In the genomic region with DNA sequence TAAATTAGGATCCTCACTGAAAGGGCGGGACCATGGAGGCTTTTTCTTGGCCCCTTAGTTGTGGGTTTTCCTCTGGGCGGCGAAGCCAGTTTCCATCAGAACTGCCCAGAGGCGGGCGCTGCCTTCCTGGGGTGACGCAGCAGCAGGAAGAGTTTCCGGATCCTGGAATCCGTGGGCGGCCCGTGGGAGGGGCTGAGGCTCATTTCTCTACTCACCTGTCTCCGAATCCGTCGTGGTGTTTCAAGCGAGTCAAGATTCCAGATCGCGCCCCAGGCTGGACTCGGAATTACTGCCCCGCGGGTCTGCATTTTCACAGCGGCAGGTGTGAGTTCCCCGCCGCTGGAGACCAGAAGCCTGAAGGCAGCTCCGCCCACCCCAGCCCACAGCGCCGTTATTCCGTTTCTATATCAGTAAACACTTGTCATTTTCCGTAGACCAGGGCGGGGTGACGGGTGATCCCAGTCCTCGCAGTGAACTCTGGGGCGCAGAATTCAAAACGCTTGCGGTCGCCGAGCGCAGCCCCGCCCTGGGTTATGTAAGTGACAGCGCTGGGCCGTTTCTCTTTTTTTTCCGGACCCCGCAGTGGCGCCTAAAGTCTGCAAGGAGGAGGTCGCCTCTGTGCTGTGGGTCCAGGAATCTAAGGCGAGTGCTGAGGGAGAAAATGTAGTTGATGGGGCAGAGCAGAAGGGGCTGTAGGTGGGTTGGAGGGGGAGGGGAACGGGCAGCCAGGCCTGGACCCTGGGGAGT, we compare ENCODE assay signal across 9 cellular contexts. TPM values are rescaled to one million over a fixed set of nuclear protein-coding genes. Genes with fewer than 3 reads are reported as not detected.
DNase-seq lines count a peak whose midpoint lies in the region; ATAC-seq, FAIRE-seq and TF ChIP-seq lines count a peak whose summit lies in the region.
"Had no signal": no experiment of that assay in that cellular context is flagged by ENCODE, and none has a peak within 500 bp of the region (broad histone marks: within the 10 kb centered on the region; RNA-seq: fewer than 3 reads in every experiment).

No MANE protein-coding gene starts in this region.

- peaks cover 57 to 74% (median 62%) of the 10 kb centered on the region in 3 donors for H3K4me1 Mint-ChIP-seq in CD8-positive, alpha-beta memory T cell
- peaks cover 2% of the 10 kb centered on the region for H3K4me1 Mint-ChIP-seq in endodermal cell

- peaks cover 0 to 50% (median 2%) of the 10 kb centered on the region in 3 donors for H3K36me3 Mint-ChIP-seq in CD8-positive, alpha-beta memory T cell
- peaks cover 2% of the 10 kb centered on the region for H3K36me3 Mint-ChIP-seq in endodermal cell (ENCODE audit: low read depth)

- peak overlapping the region; percentile 80 to 98 (median 87) for H3K4me3 Mint-ChIP-seq in CD8-positive, alpha-beta memory T cell
- peak overlapping the region; percentile 78 for H3K4me3 Mint-ChIP-seq in endodermal cell

- peak overlapping the region; percentile 87 to 100 (median 94) for H3K27ac Mint-ChIP-seq in CD8-positive, alpha-beta memory T cell
- H3K27ac Mint-ChIP-seq in endodermal cell, result peak overlapping the region; percentile 66

- CTCF ChIA-PET in CD8-positive, alpha-beta memory T cell (lab: Charles Lee), result interaction anchor here (0.8 to 7.6 kb wide), 16 partner anchors 10 to 206 kb away, joined by 3 to 72 read pairs (median 5); partner anchors contain the start of genes MICA and PSORS1C2

- TF ChIP-seq CTCF in endodermal cell (conservative IDR thresholded peaks at IDR 0.05), result no peak

- FAIRE-seq in HTR-8/SVneo (lab: Jason Lieb, UNC), result peak; percentile 65
- FAIRE-seq: islet of Langerhans had no signal

- peaks cover 49% of the 10 kb centered on the region for H3K4me1 ChIP-seq in CD8-positive, alpha-beta memory T cell (ENCODE audit: insufficient read depth, low read length)
- peaks cover 4% of the 10 kb centered on the region for H3K4me1 ChIP-seq in NT2/D1 (ENCODE audit: insufficient read depth, insufficient read length)
- no peaks in the 10 kb centered on the region for H3K4me1 ChIP-seq in endodermal cell (ENCODE audit: control insufficient read depth, insufficient read depth, low read length)

- H3K27ac ChIP-seq in CD8-positive, alpha-beta memory T cell (ENCODE audit: low read depth, low read length), result peak overlapping the region; percentile 99
- H3K27ac ChIP-seq in endodermal cell (ENCODE audit: low read depth, low read length), result no peak overlapping the region

- peak overlapping the region; percentile 57 for H3K9ac ChIP-seq in NT2/D1 (ENCODE audit: insufficient read length, low read depth)
- peak overlapping the region; percentile 44 for H3K9ac ChIP-seq in endodermal cell (ENCODE audit: extremely low read depth, low read length, poor library complexity, severe bottlenecking)

- DNase-seq in CD8-positive, alpha-beta memory T cell, result peak; percentile 92 to 98 (median 95)
- DNase-seq in HTR-8/SVneo (ENCODE audit: insufficient read length, low spot score) (peak; percentile 78), NT2/D1 (ENCODE audit: low read depth, low spot score) (no peak), endodermal cell (peak; percentile 87), midbrain (lab: John Stamatoyannopoulos, UW) (peak; percentile 82)
- peak; percentile 93 for DNase-seq in activated CD8-positive, alpha-beta memory T cell treated with anti-CD3 and anti-CD28 coated beads, Interleukin-2, amount 50 U/mL, for 1 hour (ENCODE audit: extremely low read depth)
- DNase-seq in stimulated activated CD8-positive, alpha-beta memory T cell treated with anti-CD3 and anti-CD28 coated beads, Interleukin-15, amount 100 ng/mL, for 48 hours (ENCODE audit: low read depth in 2 of 2), result peak; percentile 87 to 91

- peak; percentile 52 for ATAC-seq in GM21367 (IDR thresholded peaks at IDR 0.05; ENCODE audit: unreplicated experiment)

- peaks cover 0 to 3% of the 10 kb centered on the region in 2 donors for H3K27me3 Mint-ChIP-seq in CD8-positive, alpha-beta memory T cell
- H3K27me3 Mint-ChIP-seq in endodermal cell (ENCODE audit: insufficient read depth), result peaks cover 2% of the 10 kb centered on the region

- POLR2A ChIA-PET in CD8-positive, alpha-beta memory T cell (lab: Charles Lee), result interaction anchor here (0.6 to 3.0 kb wide), 12 partner anchors 39 to 265 kb away, joined by 3 to 24 read pairs (median 8); partner anchors contain the start of genes CCHCR1, HLA-B, HLA-C and TCF19

- peak overlapping the region; percentile 80 for H3K4me3 ChIP-seq in CD8-positive, alpha-beta memory T cell (ENCODE audit: low read length)
- H3K4me3 ChIP-seq in NT2/D1 (ENCODE audit: insufficient read length, low read depth), result peak overlapping the region; percentile 50
- peak overlapping the region; percentile 84 for H3K4me3 ChIP-seq in endodermal cell (ENCODE audit: low read length)

- WGBS in endodermal cell (ENCODE audit: insufficient coverage in 1 of 2, insufficient read length in 1 of 2), 2 experiments, result 1 to 2% methylated on average over 21 to 45 of the region's 45 CpGs

- H3K36me3 ChIP-seq in CD8-positive, alpha-beta memory T cell (ENCODE audit: insufficient read depth, low read length), result peaks cover 7% of the 10 kb centered on the region
- H3K36me3 ChIP-seq in NT2/D1 (ENCODE audit: insufficient read depth, insufficient read length, low read length), result peaks cover 3% of the 10 kb centered on the region
- H3K36me3 ChIP-seq in endodermal cell (ENCODE audit: control insufficient read depth, insufficient read depth, low read length), result no peaks in the 10 kb centered on the region

- no peaks in the 10 kb centered on the region for H3K9me3 ChIP-seq in CD8-positive, alpha-beta memory T cell (ENCODE audit: low read length)
- H3K9me3 ChIP-seq in NT2/D1 (ENCODE audit: insufficient read depth, low read length) (peaks cover 12% of the 10 kb centered on the region; the same call in 1 of the 2 replicates), endodermal cell (ENCODE audit: control insufficient read depth, low read length) (peaks cover 9% of the 10 kb centered on the region)

- peaks cover 0 to 1% (median 0%) of the 10 kb centered on the region in 5 donors for H3K9me3 Mint-ChIP-seq in CD8-positive, alpha-beta memory T cell
- H3K9me3 Mint-ChIP-seq in endodermal cell, result peaks cover 16% of the 10 kb centered on the region

- H3K27me3 ChIP-seq in CD8-positive, alpha-beta memory T cell (ENCODE audit: insufficient read depth, low read length, poor library complexity, severe bottlenecking), result no peaks in the 10 kb centered on the region
- H3K27me3 ChIP-seq in NT2/D1 (ENCODE audit: insufficient read depth, insufficient read length) (no peaks in the 10 kb centered on the region), endodermal cell (ENCODE audit: control insufficient read depth, insufficient read depth, low read length, poor library complexity, severe bottlenecking) (no peaks in the 10 kb centered on the region)

RNA-seq across cellular contexts. Expression of gene POU5F1, which starts 27.2 kb away (rescaled TPM):
- total RNA-seq in CD8-positive, alpha-beta memory T cell, result not detected
- not detected for polyA plus RNA-seq in CD8-positive, alpha-beta memory T cell
- 100 to 1,000 TPM; 106 to 687 TPM for total RNA-seq in endodermal cell
- 139 TPM for polyA plus RNA-seq in endodermal cell (2013, experiment 1 of 2)
- 45.7 TPM for polyA plus RNA-seq in endodermal cell (2013, experiment 2 of 2)

RNA-seq across cellular contexts. Expression of gene TCF19, which starts 39.3 kb away (rescaled TPM):
- total RNA-seq in CD8-positive, alpha-beta memory T cell, result 100 to 1,000 TPM; 102 to 103 TPM
- 11.6 TPM for polyA plus RNA-seq in CD8-positive, alpha-beta memory T cell
- total RNA-seq in endodermal cell, result 10 to 100 TPM; 10.8 to 12.5 TPM
- 10.0 TPM for polyA plus RNA-seq in endodermal cell (2013, experiment 1 of 2)
- polyA plus RNA-seq in endodermal cell (2013, experiment 2 of 2), result 11.1 TPM

RNA-seq across cellular contexts. Expression of gene CCHCR1, which starts 40.1 kb away (rescaled TPM):
- 10 to 100 TPM; 45.9 to 46.1 TPM for total RNA-seq in CD8-positive, alpha-beta memory T cell
- polyA plus RNA-seq in CD8-positive, alpha-beta memory T cell, result 7.4 TPM
- 10 to 100 TPM; 56.5 to 73.6 TPM for total RNA-seq in endodermal cell
- polyA plus RNA-seq in endodermal cell (2013, experiment 1 of 2), result 31.6 TPM
- 31.4 TPM for polyA plus RNA-seq in endodermal cell (2013, experiment 2 of 2)

RNA-seq across cellular contexts. Expression of gene PSORS1C2, which starts 58.9 kb away (rescaled TPM):
- total RNA-seq in CD8-positive, alpha-beta memory T cell, result not detected
- not detected for polyA plus RNA-seq in CD8-positive, alpha-beta memory T cell
- not detected for total RNA-seq in endodermal cell
- polyA plus RNA-seq in endodermal cell (2013, experiment 1 of 2), result not detected
- not detected for polyA plus RNA-seq in endodermal cell (2013, experiment 2 of 2)

Comparison
In these comparisons a context has a peak if more than half of its experiments do, and no peak if none do; other contexts are left out.
1. RNA of gene POU5F1, which starts 27.2 kb away (total RNA-seq): 106 to 687 TPM in endodermal cell; not detected in CD8-positive, alpha-beta memory T cell; every median in the first group is over 10 times any median in the second.
2. RNA of gene TCF19, which starts 39.3 kb away (total RNA-seq): 102 to 103 TPM in CD8-positive, alpha-beta memory T cell; 10.8 to 12.5 TPM in endodermal cell; every median in the first group is over 4 times any median in the second.
3. Peak in every context shown above with its lines, with median percentiles within 50 percentile points of each other: H3K4me3 ChIP-seq.